Comparison of ENCODE assay signal across 2 cellular contexts in the genomic region with DNA sequence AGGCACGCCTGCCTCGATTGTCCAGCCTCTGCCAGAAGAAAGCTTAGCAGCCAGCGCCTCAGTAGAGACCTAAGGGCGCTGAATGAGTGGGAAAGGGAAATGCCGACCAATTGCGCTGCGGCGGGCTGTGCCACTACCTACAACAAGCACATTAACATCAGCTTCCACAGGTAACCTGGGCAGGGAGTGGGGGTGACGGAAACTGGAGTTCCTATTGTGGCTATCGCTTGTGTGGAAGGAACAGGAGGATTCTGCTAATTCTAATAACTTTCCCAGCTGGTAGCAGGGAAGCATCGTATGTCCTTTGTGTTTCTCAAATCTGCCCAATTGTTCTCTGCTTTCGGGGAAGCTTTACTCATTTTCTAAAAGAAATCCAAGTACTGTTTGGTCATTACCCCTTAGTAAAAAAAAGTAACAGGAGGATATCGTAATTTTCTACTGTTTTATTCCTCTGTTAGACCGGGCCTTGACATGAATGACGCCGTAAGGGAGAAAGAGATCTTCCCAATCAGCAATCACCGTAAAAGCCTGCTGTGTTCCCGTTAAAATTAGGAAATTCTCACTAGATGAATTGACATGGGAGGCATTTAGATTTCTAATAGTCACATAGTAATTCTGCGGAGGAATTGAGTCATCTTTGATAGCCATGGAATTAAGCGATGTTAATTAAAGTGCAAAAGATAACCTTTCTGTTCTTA.
A peak's percentile ranks its signal among the peaks of the same experiment; 100 is the strongest.
TF ChIP-seq lines count a peak whose summit lies in the region.

No MANE protein-coding gene starts in this region.

TF ChIP-seq in GM23338, 12 proteins besides CTCF, POLR2A, EP300 and RAD21:
- TF ChIP-seq, protein P1, sequence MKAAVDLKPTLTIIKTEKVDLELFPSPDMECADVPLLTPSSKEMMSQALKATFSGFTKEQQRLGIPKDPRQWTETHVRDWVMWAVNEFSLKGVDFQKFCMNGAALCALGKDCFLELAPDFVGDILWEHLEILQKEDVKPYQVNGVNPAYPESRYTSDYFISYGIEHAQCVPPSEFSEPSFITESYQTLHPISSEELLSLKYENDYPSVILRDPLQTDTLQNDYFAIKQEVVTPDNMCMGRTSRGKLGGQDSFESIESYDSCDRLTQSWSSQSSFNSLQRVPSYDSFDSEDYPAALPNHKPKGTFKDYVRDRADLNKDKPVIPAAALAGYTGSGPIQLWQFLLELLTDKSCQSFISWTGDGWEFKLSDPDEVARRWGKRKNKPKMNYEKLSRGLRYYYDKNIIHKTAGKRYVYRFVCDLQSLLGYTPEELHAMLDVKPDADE (IDR thresholded peaks at IDR 0.05): 0 out of 2 replicates have a peak, but pooled peaks have one; percentile 31
- TF ChIP-seq EZH2phosphoT487 (IDR thresholded peaks at IDR 0.05; ENCODE audit: unreplicated experiment): no peak
TF ChIP-seq in GM23338: peak in this region for 1.

TF ChIP-seq in H1, 55 proteins besides CTCF, POLR2A, EP300 and RAD21 (continues in another document):
- no peak for TF ChIP-seq RBBP5 (IDR thresholded peaks at IDR 0.05; ENCODE audit: borderline replicate concordance, low read depth, low read length)
- TF ChIP-seq CTBP2 (IDR thresholded peaks at IDR 0.05; ENCODE audit: borderline replicate concordance, insufficient read depth, insufficient read length, low read length): no peak
- TF ChIP-seq CBX5 (IDR thresholded peaks at IDR 0.05; ENCODE audit: low read depth, low read length): no peak
- TF ChIP-seq, protein P2, sequence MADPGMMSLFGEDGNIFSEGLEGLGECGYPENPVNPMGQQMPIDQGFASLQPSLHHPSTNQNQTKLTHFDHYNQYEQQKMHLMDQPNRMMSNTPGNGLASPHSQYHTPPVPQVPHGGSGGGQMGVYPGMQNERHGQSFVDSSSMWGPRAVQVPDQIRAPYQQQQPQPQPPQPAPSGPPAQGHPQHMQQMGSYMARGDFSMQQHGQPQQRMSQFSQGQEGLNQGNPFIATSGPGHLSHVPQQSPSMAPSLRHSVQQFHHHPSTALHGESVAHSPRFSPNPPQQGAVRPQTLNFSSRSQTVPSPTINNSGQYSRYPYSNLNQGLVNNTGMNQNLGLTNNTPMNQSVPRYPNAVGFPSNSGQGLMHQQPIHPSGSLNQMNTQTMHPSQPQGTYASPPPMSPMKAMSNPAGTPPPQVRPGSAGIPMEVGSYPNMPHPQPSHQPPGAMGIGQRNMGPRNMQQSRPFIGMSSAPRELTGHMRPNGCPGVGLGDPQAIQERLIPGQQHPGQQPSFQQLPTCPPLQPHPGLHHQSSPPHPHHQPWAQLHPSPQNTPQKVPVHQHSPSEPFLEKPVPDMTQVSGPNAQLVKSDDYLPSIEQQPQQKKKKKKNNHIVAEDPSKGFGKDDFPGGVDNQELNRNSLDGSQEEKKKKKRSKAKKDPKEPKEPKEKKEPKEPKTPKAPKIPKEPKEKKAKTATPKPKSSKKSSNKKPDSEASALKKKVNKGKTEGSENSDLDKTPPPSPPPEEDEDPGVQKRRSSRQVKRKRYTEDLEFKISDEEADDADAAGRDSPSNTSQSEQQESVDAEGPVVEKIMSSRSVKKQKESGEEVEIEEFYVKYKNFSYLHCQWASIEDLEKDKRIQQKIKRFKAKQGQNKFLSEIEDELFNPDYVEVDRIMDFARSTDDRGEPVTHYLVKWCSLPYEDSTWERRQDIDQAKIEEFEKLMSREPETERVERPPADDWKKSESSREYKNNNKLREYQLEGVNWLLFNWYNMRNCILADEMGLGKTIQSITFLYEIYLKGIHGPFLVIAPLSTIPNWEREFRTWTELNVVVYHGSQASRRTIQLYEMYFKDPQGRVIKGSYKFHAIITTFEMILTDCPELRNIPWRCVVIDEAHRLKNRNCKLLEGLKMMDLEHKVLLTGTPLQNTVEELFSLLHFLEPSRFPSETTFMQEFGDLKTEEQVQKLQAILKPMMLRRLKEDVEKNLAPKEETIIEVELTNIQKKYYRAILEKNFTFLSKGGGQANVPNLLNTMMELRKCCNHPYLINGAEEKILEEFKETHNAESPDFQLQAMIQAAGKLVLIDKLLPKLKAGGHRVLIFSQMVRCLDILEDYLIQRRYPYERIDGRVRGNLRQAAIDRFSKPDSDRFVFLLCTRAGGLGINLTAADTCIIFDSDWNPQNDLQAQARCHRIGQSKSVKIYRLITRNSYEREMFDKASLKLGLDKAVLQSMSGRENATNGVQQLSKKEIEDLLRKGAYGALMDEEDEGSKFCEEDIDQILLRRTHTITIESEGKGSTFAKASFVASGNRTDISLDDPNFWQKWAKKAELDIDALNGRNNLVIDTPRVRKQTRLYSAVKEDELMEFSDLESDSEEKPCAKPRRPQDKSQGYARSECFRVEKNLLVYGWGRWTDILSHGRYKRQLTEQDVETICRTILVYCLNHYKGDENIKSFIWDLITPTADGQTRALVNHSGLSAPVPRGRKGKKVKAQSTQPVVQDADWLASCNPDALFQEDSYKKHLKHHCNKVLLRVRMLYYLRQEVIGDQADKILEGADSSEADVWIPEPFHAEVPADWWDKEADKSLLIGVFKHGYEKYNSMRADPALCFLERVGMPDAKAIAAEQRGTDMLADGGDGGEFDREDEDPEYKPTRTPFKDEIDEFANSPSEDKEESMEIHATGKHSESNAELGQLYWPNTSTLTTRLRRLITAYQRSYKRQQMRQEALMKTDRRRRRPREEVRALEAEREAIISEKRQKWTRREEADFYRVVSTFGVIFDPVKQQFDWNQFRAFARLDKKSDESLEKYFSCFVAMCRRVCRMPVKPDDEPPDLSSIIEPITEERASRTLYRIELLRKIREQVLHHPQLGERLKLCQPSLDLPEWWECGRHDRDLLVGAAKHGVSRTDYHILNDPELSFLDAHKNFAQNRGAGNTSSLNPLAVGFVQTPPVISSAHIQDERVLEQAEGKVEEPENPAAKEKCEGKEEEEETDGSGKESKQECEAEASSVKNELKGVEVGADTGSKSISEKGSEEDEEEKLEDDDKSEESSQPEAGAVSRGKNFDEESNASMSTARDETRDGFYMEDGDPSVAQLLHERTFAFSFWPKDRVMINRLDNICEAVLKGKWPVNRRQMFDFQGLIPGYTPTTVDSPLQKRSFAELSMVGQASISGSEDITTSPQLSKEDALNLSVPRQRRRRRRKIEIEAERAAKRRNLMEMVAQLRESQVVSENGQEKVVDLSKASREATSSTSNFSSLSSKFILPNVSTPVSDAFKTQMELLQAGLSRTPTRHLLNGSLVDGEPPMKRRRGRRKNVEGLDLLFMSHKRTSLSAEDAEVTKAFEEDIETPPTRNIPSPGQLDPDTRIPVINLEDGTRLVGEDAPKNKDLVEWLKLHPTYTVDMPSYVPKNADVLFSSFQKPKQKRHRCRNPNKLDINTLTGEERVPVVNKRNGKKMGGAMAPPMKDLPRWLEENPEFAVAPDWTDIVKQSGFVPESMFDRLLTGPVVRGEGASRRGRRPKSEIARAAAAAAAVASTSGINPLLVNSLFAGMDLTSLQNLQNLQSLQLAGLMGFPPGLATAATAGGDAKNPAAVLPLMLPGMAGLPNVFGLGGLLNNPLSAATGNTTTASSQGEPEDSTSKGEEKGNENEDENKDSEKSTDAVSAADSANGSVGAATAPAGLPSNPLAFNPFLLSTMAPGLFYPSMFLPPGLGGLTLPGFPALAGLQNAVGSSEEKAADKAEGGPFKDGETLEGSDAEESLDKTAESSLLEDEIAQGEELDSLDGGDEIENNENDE (IDR thresholded peaks at IDR 0.05; ENCODE audit: insufficient replicate concordance, low read length): no peak
- TF ChIP-seq SRF (IDR thresholded peaks at IDR 0.05; ENCODE audit: low read depth, low read length): no peak
- no peak for TF ChIP-seq ASH2L (IDR thresholded peaks at IDR 0.05; ENCODE audit: low read length)
- no peak for TF ChIP-seq POU5F1 (IDR thresholded peaks at IDR 0.05; ENCODE audit: low read depth, low read length)
- no peak for TF ChIP-seq CEBPB (IDR thresholded peaks at IDR 0.05; ENCODE audit: low read depth, low read length)
- no peak for TF ChIP-seq NANOG (IDR thresholded peaks at IDR 0.05; ENCODE audit: insufficient read depth, low read depth, low read length, poor library complexity, severe bottlenecking)
- TF ChIP-seq PHF8 (conservative IDR thresholded peaks at IDR 0.05; ENCODE audit: low read depth, low read length): peak; percentile 65; the same call in 1 of the 2 replicates
- no peak for TF ChIP-seq ZNF274 (IDR thresholded peaks at IDR 0.05; ENCODE audit: borderline replicate concordance, extremely low read depth, low read length)
- no peak for TF ChIP-seq NRF1 (IDR thresholded peaks at IDR 0.05; ENCODE audit: low read depth, low read length)
- no peak for TF ChIP-seq SUZ12 (IDR thresholded peaks at IDR 0.05; ENCODE audit: low read length)
- TF ChIP-seq RXRA (IDR thresholded peaks at IDR 0.05; ENCODE audit: insufficient read depth, low read depth, low read length): no peak
- no peak for TF ChIP-seq CBX8 (IDR thresholded peaks at IDR 0.05; ENCODE audit: borderline replicate concordance, low read depth, low read length)
- no peak for TF ChIP-seq SP1 (IDR thresholded peaks at IDR 0.05; ENCODE audit: low read depth, low read length)
- no peak for TF ChIP-seq YY1 (IDR thresholded peaks at IDR 0.05; ENCODE audit: low read depth, low read length)
- TF ChIP-seq FOSL1 (IDR thresholded peaks at IDR 0.05; ENCODE audit: insufficient read depth, low read depth, low read length): no peak
- no peak for TF ChIP-seq TEAD4 (IDR thresholded peaks at IDR 0.05; ENCODE audit: low read depth, low read length)
- TF ChIP-seq, protein P3, sequence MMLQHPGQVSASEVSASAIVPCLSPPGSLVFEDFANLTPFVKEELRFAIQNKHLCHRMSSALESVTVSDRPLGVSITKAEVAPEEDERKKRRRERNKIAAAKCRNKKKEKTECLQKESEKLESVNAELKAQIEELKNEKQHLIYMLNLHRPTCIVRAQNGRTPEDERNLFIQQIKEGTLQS (IDR thresholded peaks at IDR 0.05; ENCODE audit: insufficient read depth, low read depth, low read length): no peak
- no peak for TF ChIP-seq POLR2AphosphoS5 (IDR thresholded peaks at IDR 0.05; ENCODE audit: low read depth, low read length)
- TF ChIP-seq EZH2 (IDR thresholded peaks at IDR 0.05; ENCODE audit: low read depth, low read length, severe bottlenecking): no peak
- TF ChIP-seq, protein P4, sequence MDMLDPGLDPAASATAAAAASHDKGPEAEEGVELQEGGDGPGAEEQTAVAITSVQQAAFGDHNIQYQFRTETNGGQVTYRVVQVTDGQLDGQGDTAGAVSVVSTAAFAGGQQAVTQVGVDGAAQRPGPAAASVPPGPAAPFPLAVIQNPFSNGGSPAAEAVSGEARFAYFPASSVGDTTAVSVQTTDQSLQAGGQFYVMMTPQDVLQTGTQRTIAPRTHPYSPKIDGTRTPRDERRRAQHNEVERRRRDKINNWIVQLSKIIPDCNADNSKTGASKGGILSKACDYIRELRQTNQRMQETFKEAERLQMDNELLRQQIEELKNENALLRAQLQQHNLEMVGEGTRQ (IDR thresholded peaks at IDR 0.05; ENCODE audit: low read length): no peak
- no peak for TF ChIP-seq TBP (IDR thresholded peaks at IDR 0.05; ENCODE audit: low read depth, low read length)
- no peak for TF ChIP-seq RNF2 (IDR thresholded peaks at IDR 0.05; ENCODE audit: borderline replicate concordance, low read depth, low read length, missing control alignments, poor library complexity, severe bottlenecking)
- no peak for TF ChIP-seq CREB1 (IDR thresholded peaks at IDR 0.05)
- TF ChIP-seq HDAC2 (IDR thresholded peaks at IDR 0.05; ENCODE audit: borderline replicate concordance in 1 of 2, low read depth in 2 of 2, low read length in 2 of 2): 0 out of 4 replicates have a peak, but pooled peaks of 1 of the 2 experiments have one; percentile 43
- no peak for TF ChIP-seq SP4 (IDR thresholded peaks at IDR 0.05; ENCODE audit: low read length)
- TF ChIP-seq MAFK (IDR thresholded peaks at IDR 0.05; ENCODE audit: low read depth, low read length): no peak
- 0 out of 2 replicates have a peak, but pooled peaks have one; percentile 0 for TF ChIP-seq TCF12 (IDR thresholded peaks at IDR 0.05; ENCODE audit: low read depth, low read length)
- TF ChIP-seq CHD2 (IDR thresholded peaks at IDR 0.05; ENCODE audit: low read length): no peak
- TF ChIP-seq HDAC6 (IDR thresholded peaks at IDR 0.05; ENCODE audit: low read depth, low read length): no peak
- TF ChIP-seq, protein P5, sequence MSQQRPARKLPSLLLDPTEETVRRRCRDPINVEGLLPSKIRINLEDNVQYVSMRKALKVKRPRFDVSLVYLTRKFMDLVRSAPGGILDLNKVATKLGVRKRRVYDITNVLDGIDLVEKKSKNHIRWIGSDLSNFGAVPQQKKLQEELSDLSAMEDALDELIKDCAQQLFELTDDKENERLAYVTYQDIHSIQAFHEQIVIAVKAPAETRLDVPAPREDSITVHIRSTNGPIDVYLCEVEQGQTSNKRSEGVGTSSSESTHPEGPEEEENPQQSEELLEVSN (IDR thresholded peaks at IDR 0.05): no peak
- no peak for TF ChIP-seq JUN (IDR thresholded peaks at IDR 0.05; ENCODE audit: low read depth, low read length)
- TF ChIP-seq BCL11A (IDR thresholded peaks at IDR 0.05; ENCODE audit: low read depth in 2 of 2, low read length in 2 of 2): no peak
- peak; percentile 53; the same call in 1 of the 2 replicates for TF ChIP-seq BACH1 (IDR thresholded peaks at IDR 0.05; ENCODE audit: low read length)
- 0 out of 2 replicates have a peak, but pooled peaks have one; percentile 33 for TF ChIP-seq KDM5A (IDR thresholded peaks at IDR 0.05; ENCODE audit: low read length)
- no peak for TF ChIP-seq EGR1 (IDR thresholded peaks at IDR 0.05; ENCODE audit: borderline replicate concordance, low read depth, low read length)
- TF ChIP-seq CHD1 (IDR thresholded peaks at IDR 0.05; ENCODE audit: low read depth, low read length): no peak
- TF ChIP-seq SIX5 (IDR thresholded peaks at IDR 0.05; ENCODE audit: low read depth, low read length): no peak
- no peak for TF ChIP-seq SAP30 (IDR thresholded peaks at IDR 0.05; ENCODE audit: insufficient read depth, insufficient replicate concordance, low read length)
- TF ChIP-seq, protein P6, sequence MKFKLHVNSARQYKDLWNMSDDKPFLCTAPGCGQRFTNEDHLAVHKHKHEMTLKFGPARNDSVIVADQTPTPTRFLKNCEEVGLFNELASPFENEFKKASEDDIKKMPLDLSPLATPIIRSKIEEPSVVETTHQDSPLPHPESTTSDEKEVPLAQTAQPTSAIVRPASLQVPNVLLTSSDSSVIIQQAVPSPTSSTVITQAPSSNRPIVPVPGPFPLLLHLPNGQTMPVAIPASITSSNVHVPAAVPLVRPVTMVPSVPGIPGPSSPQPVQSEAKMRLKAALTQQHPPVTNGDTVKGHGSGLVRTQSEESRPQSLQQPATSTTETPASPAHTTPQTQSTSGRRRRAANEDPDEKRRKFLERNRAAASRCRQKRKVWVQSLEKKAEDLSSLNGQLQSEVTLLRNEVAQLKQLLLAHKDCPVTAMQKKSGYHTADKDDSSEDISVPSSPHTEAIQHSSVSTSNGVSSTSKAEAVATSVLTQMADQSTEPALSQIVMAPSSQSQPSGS (IDR thresholded peaks at IDR 0.05; ENCODE audit: low read length): no peak
- no peak for TF ChIP-seq SIRT6 (IDR thresholded peaks at IDR 0.05; ENCODE audit: low read length)
- no peak for TF ChIP-seq RFX5 (IDR thresholded peaks at IDR 0.05; ENCODE audit: borderline replicate concordance, low read depth, low read length)
- 0 out of 2 replicates have a peak, but pooled peaks have one; percentile 47 for TF ChIP-seq GTF2F1 (IDR thresholded peaks at IDR 0.05; ENCODE audit: borderline replicate concordance, low read depth, low read length)
- TF ChIP-seq SP2 (IDR thresholded peaks at IDR 0.05; ENCODE audit: low read length): no peak
- no peak for TF ChIP-seq KDM1A (IDR thresholded peaks at IDR 0.05; ENCODE audit: borderline replicate concordance, low read length)
- TF ChIP-seq, protein P7, sequence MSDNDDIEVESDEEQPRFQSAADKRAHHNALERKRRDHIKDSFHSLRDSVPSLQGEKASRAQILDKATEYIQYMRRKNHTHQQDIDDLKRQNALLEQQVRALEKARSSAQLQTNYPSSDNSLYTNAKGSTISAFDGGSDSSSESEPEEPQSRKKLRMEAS (IDR thresholded peaks at IDR 0.05): 0 out of 2 replicates have a peak, but pooled peaks have one; percentile 23
- TF ChIP-seq SIN3A (conservative IDR thresholded peaks at IDR 0.05 in 1 of 2, IDR thresholded peaks at IDR 0.05 in 1 of 2; ENCODE audit: low read depth in 1 of 2, low read length in 2 of 2): peak in 1 of 2 experiments; percentile 18; a peak in 1 of 4 replicates
